Comparison of ENCODE assay signal across 20 cellular contexts in the genomic region with DNA sequence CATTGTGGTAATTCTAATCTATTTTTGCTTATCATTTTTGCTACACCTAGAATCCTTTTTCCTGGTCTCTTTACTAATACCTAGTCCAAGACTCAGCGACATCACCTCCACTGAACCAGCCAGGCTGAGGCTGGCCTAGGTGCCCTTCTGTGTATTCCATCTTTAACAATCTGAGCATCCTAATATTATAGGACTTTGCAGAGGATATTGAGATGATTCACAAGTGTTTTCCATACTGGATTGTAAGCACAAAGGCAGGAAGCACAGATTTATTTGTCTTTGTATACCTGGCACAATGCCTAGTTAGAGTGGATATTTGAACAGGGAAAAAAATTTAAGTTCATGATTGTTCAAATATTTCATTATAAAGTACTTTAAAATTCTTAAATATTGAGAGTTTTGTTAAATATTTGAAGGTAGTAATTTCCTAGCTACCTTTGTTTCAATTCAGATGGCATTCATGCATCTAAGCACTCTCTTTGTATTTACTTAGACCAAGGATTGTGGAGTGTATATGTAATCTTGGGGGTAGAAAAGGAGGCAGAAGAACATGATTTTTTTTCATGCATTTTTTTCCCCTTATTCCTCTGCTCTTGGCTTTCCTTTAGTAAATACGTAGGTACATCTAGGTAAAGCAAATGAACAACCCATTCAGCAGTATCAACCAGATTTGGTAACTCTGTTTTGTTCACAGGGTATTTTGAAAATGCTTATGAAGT. TPM values are rescaled to one million over a fixed set of nuclear protein-coding genes. Genes with fewer than 3 reads are reported as not detected.
DNase-seq lines count a peak whose midpoint lies in the region; ATAC-seq, FAIRE-seq and TF ChIP-seq lines count a peak whose summit lies in the region.
"Had no signal": no experiment of that assay in that cellular context is flagged by ENCODE, and none has a peak within 500 bp of the region (broad histone marks: within the 10 kb centered on the region; RNA-seq: fewer than 3 reads in every experiment).

No MANE protein-coding gene starts in this region.

- H3K9me3 Mint-ChIP-seq in activated CD8-positive, alpha-beta T cell treated with anti-CD3 and anti-CD28 coated beads for 36 hours, result no peaks in the 10 kb centered on the region
- no peaks in the 10 kb centered on the region for H3K9me3 Mint-ChIP-seq in activated CD8-positive, alpha-beta T cell treated with anti-CD3 and anti-CD28 coated beads, Interleukin-2, amount 10 ng/mL, durations not matched to agents 7 days and 5 days (ENCODE audit: insufficient read depth)
- H3K9me3 Mint-ChIP-seq: activated CD4-positive, alpha-beta memory T cell treated with anti-CD3 and anti-CD28 coated beads for 36 hours had no signal

- H3K9ac ChIP-seq in GM23248, result no peak overlapping the region

- H3K9me3 ChIP-seq in OCI-LY7 (ENCODE audit: low read length) (no peaks in the 10 kb centered on the region), GM23248 (ENCODE audit: low read depth) (no peaks in the 10 kb centered on the region)
- H3K9me3 ChIP-seq: mucosa of descending colon, right atrium auricular region, tibial nerve had no signal

- H3K36me3 ChIP-seq in OCI-LY7 (ENCODE audit: insufficient read depth, low read length) (peaks cover 100% of the 10 kb centered on the region), GM23248 (ENCODE audit: low read depth) (peaks cover 88% of the 10 kb centered on the region)

- no peak for ATAC-seq in activated CD8-positive, alpha-beta T cell treated with anti-CD3 and anti-CD28 coated beads for 36 hours
- ATAC-seq in activated CD8-positive, alpha-beta T cell treated with anti-CD3 and anti-CD28 coated beads, Interleukin-2, amount 10 ng/mL, durations not matched to agents 7 days and 5 days, result no peak
- ATAC-seq: mucosa of descending colon had no signal

- H3K4me3 ChIP-seq in OCI-LY7 (ENCODE audit: low read depth, low read length, poor library complexity, severe bottlenecking), result no peak overlapping the region
- H3K4me3 ChIP-seq in GM23248, result no peak overlapping the region
- H3K4me3 ChIP-seq: dorsolateral prefrontal cortex, mucosa of descending colon, right atrium auricular region, tibial nerve had no signal

- intact Hi-C loops in activated CD8-positive, alpha-beta T cell treated with anti-CD3 and anti-CD28 coated beads for 36 hours (cut with micrococcal nuclease), result no loop called here
- intact Hi-C loops in OCI-LY7 (cut with micrococcal nuclease; ENCODE audit: unreplicated experiment), result no loop called here

- H3K27ac Mint-ChIP-seq in activated CD8-positive, alpha-beta T cell treated with anti-CD3 and anti-CD28 coated beads for 36 hours, result peak overlapping the region; percentile 13
- H3K27ac Mint-ChIP-seq in activated CD8-positive, alpha-beta T cell treated with anti-CD3 and anti-CD28 coated beads, Interleukin-2, amount 10 ng/mL, durations not matched to agents 7 days and 5 days, result no peak overlapping the region
- H3K27ac Mint-ChIP-seq: activated CD4-positive, alpha-beta memory T cell treated with anti-CD3 and anti-CD28 coated beads for 36 hours had no signal

- POLR2A ChIA-PET in activated CD8-positive, alpha-beta T cell treated with anti-CD3 and anti-CD28 coated beads for 36 hours (lab: Charles Lee), result no interaction called here
- POLR2A ChIA-PET in activated CD8-positive, alpha-beta T cell treated with anti-CD3 and anti-CD28 coated beads, Interleukin-2, amount 10 ng/mL, durations not matched to agents 7 days and 5 days (lab: Charles Lee), result no interaction called here
- POLR2A ChIA-PET in OCI-LY7 (lab: Charles Lee), result interaction anchor here (1.8 kb wide), 1 partner anchor 17 kb away, joined by 5 read pairs; no protein-coding TSS in a partner anchor

- WGBS in GM23248 (ENCODE audit: low coverage in 1 of 2, low lambda C conversion rate in 2 of 2, missing lambda C conversion rate in 2 of 2), 2 experiments, result 98 to 99% methylated on average over 2 of the region's 2 CpGs

- no peaks in the 10 kb centered on the region for H3K27me3 Mint-ChIP-seq in activated CD8-positive, alpha-beta T cell treated with anti-CD3 and anti-CD28 coated beads for 36 hours
- no peaks in the 10 kb centered on the region for H3K27me3 Mint-ChIP-seq in activated CD8-positive, alpha-beta T cell treated with anti-CD3 and anti-CD28 coated beads, Interleukin-2, amount 10 ng/mL, durations not matched to agents 7 days and 5 days (ENCODE audit: low read depth)
- H3K27me3 Mint-ChIP-seq: activated CD4-positive, alpha-beta memory T cell treated with anti-CD3 and anti-CD28 coated beads for 36 hours had no signal

- no peaks in the 10 kb centered on the region for H3K27me3 ChIP-seq in GM23248 (replicated peaks; ENCODE audit: insufficient read depth)
- H3K27me3 ChIP-seq: dorsolateral prefrontal cortex, right atrium auricular region, tibial nerve had no signal

- H3K27ac ChIP-seq in OCI-LY7 (ENCODE audit: low read depth, low read length, poor library complexity, severe bottlenecking) (no peak overlapping the region), GM23248 (no peak overlapping the region)
- H3K27ac ChIP-seq: right atrium auricular region, tibial nerve had no signal

- peaks cover 44% of the 10 kb centered on the region for H3K36me3 Mint-ChIP-seq in activated CD8-positive, alpha-beta T cell treated with anti-CD3 and anti-CD28 coated beads for 36 hours (ENCODE audit: low read depth)
- peaks cover 63% of the 10 kb centered on the region for H3K36me3 Mint-ChIP-seq in activated CD8-positive, alpha-beta T cell treated with anti-CD3 and anti-CD28 coated beads, Interleukin-2, amount 10 ng/mL, durations not matched to agents 7 days and 5 days (ENCODE audit: low read depth)

- DNase-seq in activated CD8-positive, alpha-beta T cell treated with anti-CD3 and anti-CD28 coated beads for 36 hours, result no peak
- DNase-seq in activated CD8-positive, alpha-beta T cell treated with anti-CD3 and anti-CD28 coated beads, Interleukin-2, amount 10 ng/mL, durations not matched to agents 7 days and 5 days, result no peak
- DNase-seq in OCI-LY7 (ENCODE audit: low spot score) (no peak), pulmonary artery endothelial cell (ENCODE audit: low read depth, low spot score) (peak; percentile 64), HuH-7.5 (ENCODE audit: low spot score) (no peak), GM23248 (no peak)
- DNase-seq in activated CD4-positive, alpha-beta T cell treated with anti-CD3 and anti-CD28 coated beads, Interleukin-2, amount 50 U/mL, for 1 hour, result no peak
- DNase-seq: activated CD4-positive, alpha-beta memory T cell treated with anti-CD3 and anti-CD28 coated beads for 36 hours; C1 segment of cervical spinal cord; dorsolateral prefrontal cortex; hippocampal formation; mucosa of descending colon; NCI-H1436 treated with DMSO at 0.1 percent for 48 hours; NCI-H345; nucleus accumbens; stimulated activated CD4-positive, alpha-beta T cell treated with anti-CD3 and anti-CD28 coated beads, Interleukin-15, amount 100 ng/mL, for 24 hours; stimulated activated naive CD4-positive, alpha-beta T cell treated with Interleukin-2 at 50 U/mL for 16 hours had no signal

- no peak overlapping the region for H2AFZ ChIP-seq in OCI-LY7 (ENCODE audit: low read length)
- H2AFZ ChIP-seq in GM23248, result no peak overlapping the region

- H3K4me1 ChIP-seq in OCI-LY7 (ENCODE audit: insufficient read depth, low read length, poor library complexity, severe bottlenecking) (no peaks in the 10 kb centered on the region), GM23248 (ENCODE audit: insufficient read depth) (no peaks in the 10 kb centered on the region)

- H3K4me2 ChIP-seq in OCI-LY7 (ENCODE audit: low read length), result no peak overlapping the region
- no peak overlapping the region for H3K4me2 ChIP-seq in GM23248 (ENCODE audit: unreplicated experiment)

- H3K9me2 ChIP-seq in OCI-LY7 (ENCODE audit: insufficient read depth, low read length) (no peaks in the 10 kb centered on the region), GM23248 (ENCODE audit: insufficient read depth) (no peaks in the 10 kb centered on the region)

- BruUV-seq in OCI-LY7 (replicated peaks; lab: Mats Ljungman, UMichigan), result no TSS peak

- CTCF ChIA-PET in activated CD8-positive, alpha-beta T cell treated with anti-CD3 and anti-CD28 coated beads for 36 hours (lab: Charles Lee), result interaction anchor here (0.8 to 1.5 kb wide), 5 partner anchors 9 to 28 kb away, joined by 3 to 6 read pairs (median 4); no protein-coding TSS in a partner anchor
- CTCF ChIA-PET in activated CD8-positive, alpha-beta T cell treated with anti-CD3 and anti-CD28 coated beads, Interleukin-2, amount 10 ng/mL, durations not matched to agents 7 days and 5 days (lab: Charles Lee), result interaction anchor here (0.8 to 2.8 kb wide), 6 partner anchors 11 to 156 kb away, joined by 3 to 13 read pairs (median 4); no protein-coding TSS in a partner anchor
- CTCF ChIA-PET in OCI-LY7 (lab: Charles Lee; ENCODE audit: unreplicated experiment), result no interaction called here

- H4K20me1 ChIP-seq in OCI-LY7 (ENCODE audit: insufficient read depth, low read length) (0 out of 2 replicates have a peak, but pooled peaks cover 4% of the 10 kb centered on the region), GM23248 (ENCODE audit: insufficient read depth) (no peaks in the 10 kb centered on the region)

- H3K4me3 Mint-ChIP-seq in activated CD8-positive, alpha-beta T cell treated with anti-CD3 and anti-CD28 coated beads for 36 hours, result no peak overlapping the region
- no peak overlapping the region for H3K4me3 Mint-ChIP-seq in activated CD8-positive, alpha-beta T cell treated with anti-CD3 and anti-CD28 coated beads, Interleukin-2, amount 10 ng/mL, durations not matched to agents 7 days and 5 days
- H3K4me3 Mint-ChIP-seq: activated CD4-positive, alpha-beta memory T cell treated with anti-CD3 and anti-CD28 coated beads for 36 hours had no signal

- FAIRE-seq in endometrium (lab: Jason Lieb, UNC), result peak; percentile 31

- peaks cover 22% of the 10 kb centered on the region; the same call in 1 of the 2 replicates for H3K79me2 ChIP-seq in OCI-LY7 (ENCODE audit: insufficient read depth, low read depth, low read length)
- peaks cover 68% of the 10 kb centered on the region for H3K79me2 ChIP-seq in GM23248 (ENCODE audit: insufficient read depth)

- peak; percentile 5 for TF ChIP-seq CTCF in activated CD8-positive, alpha-beta T cell treated with anti-CD3 and anti-CD28 coated beads for 36 hours (IDR thresholded peaks at IDR 0.05)
- peak; percentile 36; the same call in 1 of the 2 replicates for TF ChIP-seq CTCF in OCI-LY7 (conservative IDR thresholded peaks at IDR 0.05; ENCODE audit: low read length)

- in situ Hi-C loops in GM23248 (cut with MboI), result no loop called here

- H3K4me1 Mint-ChIP-seq in activated CD8-positive, alpha-beta T cell treated with anti-CD3 and anti-CD28 coated beads for 36 hours (ENCODE audit: low read depth), result peaks cover 6% of the 10 kb centered on the region
- no peaks in the 10 kb centered on the region for H3K4me1 Mint-ChIP-seq in activated CD8-positive, alpha-beta T cell treated with anti-CD3 and anti-CD28 coated beads, Interleukin-2, amount 10 ng/mL, durations not matched to agents 7 days and 5 days (ENCODE audit: low read depth)

- H3F3A ChIP-seq in GM23248 (ENCODE audit: insufficient read depth), result 0 out of 2 replicates have a peak, but pooled peaks cover 11% of the 10 kb centered on the region

RNA-seq across cellular contexts. Expression of a gene that starts 18.4 kb away (rescaled TPM):
- total RNA-seq in activated CD8-positive, alpha-beta T cell treated with anti-CD3 and anti-CD28 coated beads for 36 hours, result 10 to 100 TPM; 61.2 to 62.1 TPM
- total RNA-seq in activated CD8-positive, alpha-beta T cell treated with anti-CD3 and anti-CD28 coated beads, Interleukin-2, amount 10 ng/mL, durations not matched to agents 7 days and 5 days, result 10 to 100 TPM; 45.6 to 45.7 TPM
- total RNA-seq in OCI-LY7 (2014; rRNA removed; shearing (Covaris generic)), result 52.4 and 63.4 TPM in 2 replicates
- total RNA-seq in OCI-LY7 (2022), result 82.2 and 82.3 TPM in 2 replicates
- total RNA-seq in pulmonary artery endothelial cell, result 43.4 and 64.0 TPM in 2 replicates
- total RNA-seq in GM23248 (2014; rRNA removed; shearing (Covaris generic)), result 27.6 and 29.8 TPM in 2 replicates
- polyA plus RNA-seq in GM23248 (2016; fragmentation: Nextera tagmentation; extraction: Ambion mirVana), result 34.5 and 35.1 TPM in 2 replicates
